Comparison of ENCODE assay signal across 23 cellular contexts in the genomic region with DNA sequence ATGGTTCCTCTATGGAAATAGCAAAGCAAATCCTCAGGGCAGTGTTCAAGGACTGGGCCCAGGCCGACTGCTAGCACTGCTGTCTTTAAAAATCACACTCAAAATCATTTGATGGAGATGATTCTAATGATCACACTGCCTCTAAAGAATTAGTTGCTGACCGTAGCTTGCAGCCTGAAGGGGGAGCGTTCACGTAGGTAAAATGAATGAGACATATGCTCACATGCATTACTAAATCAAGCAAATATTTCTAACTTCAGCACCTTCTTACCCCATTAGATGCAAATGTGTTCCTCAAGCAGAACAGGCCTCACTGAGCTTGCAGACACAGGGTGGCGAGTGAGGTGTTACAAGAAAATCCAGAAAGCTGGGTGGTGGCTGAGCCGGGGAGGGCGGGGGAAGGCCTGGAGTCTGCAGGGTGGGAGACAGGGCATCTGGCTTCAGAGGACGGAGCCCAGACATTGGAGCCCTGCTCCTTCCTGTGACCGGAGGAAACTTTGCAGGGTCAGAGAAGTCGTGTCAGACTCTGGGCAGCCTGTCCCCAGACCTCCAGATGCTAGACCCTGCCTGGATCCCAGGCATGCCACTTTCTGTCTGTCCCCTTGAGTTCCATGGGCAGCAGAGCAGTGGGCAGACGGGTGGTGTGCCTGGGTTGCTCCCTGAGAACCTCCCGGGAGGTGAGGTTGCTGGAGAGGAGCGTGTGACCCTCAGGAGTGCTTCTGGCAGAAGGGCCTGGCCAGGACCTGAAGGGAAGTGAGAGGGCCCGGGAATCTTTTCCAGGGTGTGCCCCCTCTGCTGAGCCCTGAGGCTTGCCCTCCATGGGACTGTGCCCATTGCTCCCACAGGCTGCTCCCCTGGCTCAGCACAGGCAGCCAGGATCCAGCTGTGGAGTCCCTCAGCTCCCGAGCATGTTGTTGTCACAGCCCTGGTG. TPM values are rescaled to one million over a fixed set of nuclear protein-coding genes. Genes with fewer than 3 reads are reported as not detected.
DNase-seq lines count a peak whose midpoint lies in the region; ATAC-seq, FAIRE-seq and TF ChIP-seq lines count a peak whose summit lies in the region.
"Had no signal": no experiment of that assay in that cellular context is flagged by ENCODE, and none has a peak within 500 bp of the region (broad histone marks: within the 10 kb centered on the region; RNA-seq: fewer than 3 reads in every experiment).

No MANE protein-coding gene starts in this region.

- no peak for TF ChIP-seq POLR2A in stomach (IDR thresholded peaks at IDR 0.05)

- DNase-seq in left ventricle myocardium inferior (no peak), left cardiac atrium (no peak), OCI-LY7 (ENCODE audit: low spot score) (peak; percentile 49), endodermal cell (no peak), stomach (peak; percentile 17), NCI-H1436 (lab: John Stamatoyannopoulos, UW) (no peak), kidney (no peak)
- DNase-seq: activated CD4-positive, alpha-beta T cell treated with anti-CD3 and anti-CD28 coated beads for 4 hours; activated effector memory CD4-positive, alpha-beta T cell treated with anti-CD3 and anti-CD28 coated beads, Interleukin-2, amount 50 U/mL, for 16 hours; CD4-positive, alpha-beta T cell; cerebellar nuclear complex; HCEC 1CT; midbrain; NCI-H1105; NCI-H774; stimulated activated naive CD4-positive, alpha-beta T cell treated with Interleukin-2 at 50 U/mL for 16 hours; transverse colon had no signal

- H3K27ac ChIP-seq in left ventricle myocardium inferior (replicated peaks) (peak overlapping the region; percentile 81), OCI-LY7 (ENCODE audit: low read depth, low read length, poor library complexity, severe bottlenecking) (no peak overlapping the region), endodermal cell (ENCODE audit: low read depth, low read length) (no peak overlapping the region), stomach (no peak overlapping the region), kidney (ENCODE audit: low read depth in 2 of 2, low read length in 2 of 2) (no peak overlapping the region)
- H3K27ac ChIP-seq: A549, KMS-11, transverse colon had no signal

- no peaks in the 10 kb centered on the region for H3K4me1 Mint-ChIP-seq in endodermal cell

- CTCF ChIA-PET in OCI-LY7 (lab: Charles Lee; ENCODE audit: unreplicated experiment), result interaction anchor here (0.6 kb wide), 1 partner anchor 607 kb away, joined by 3 read pairs; no protein-coding TSS in a partner anchor

- H3K9ac ChIP-seq in endodermal cell (ENCODE audit: extremely low read depth, low read length, poor library complexity, severe bottlenecking) (no peak overlapping the region), kidney (ENCODE audit: low read length in 2 of 2) (no peak overlapping the region)
- H3K9ac ChIP-seq: KMS-11 had no signal

- intact Hi-C loops in left ventricle myocardium inferior (cut with micrococcal nuclease) (no loop called here), left cardiac atrium (cut with DNase I) (no loop called here), OCI-LY7 (cut with micrococcal nuclease; ENCODE audit: unreplicated experiment) (no loop called here), stomach (cut with DNase I; ENCODE audit: low total_unique reads) (no loop called here), kidney (cut with DNase I) (no loop called here)

- WGBS in endodermal cell (ENCODE audit: insufficient coverage in 1 of 2, insufficient read length in 1 of 2), 2 experiments, result 87 to 90% methylated on average over 10 to 15 of the region's 15 CpGs
- 79 to 88% (median 83%) methylated on average over 12 to 15 of the region's 15 CpGs for whole genome bisulfite sequencing in stomach, 5 donors

- no peak overlapping the region for H3K27ac Mint-ChIP-seq in endodermal cell
- H3K27ac Mint-ChIP-seq: CD4-positive, alpha-beta T cell had no signal

- TF ChIP-seq CTCF in left ventricle myocardium inferior (IDR thresholded peaks at IDR 0.05; ENCODE audit: borderline replicate concordance) (no peak), OCI-LY7 (conservative IDR thresholded peaks at IDR 0.05; ENCODE audit: low read length) (peak; percentile 61; the same call in 1 of the 2 replicates), endodermal cell (conservative IDR thresholded peaks at IDR 0.05) (peak; percentile 25), stomach (IDR thresholded peaks at IDR 0.05) (no peak), kidney (IDR thresholded peaks at IDR 0.05; ENCODE audit: borderline replicate concordance, extremely low read depth, insufficient read depth) (no peak)

- no peak for TF ChIP-seq EP300 in stomach (IDR thresholded peaks at IDR 0.05)

- no peaks in the 10 kb centered on the region for H3K36me3 Mint-ChIP-seq in endodermal cell (ENCODE audit: low read depth)

- H3K27me3 ChIP-seq in left ventricle myocardium inferior (ENCODE audit: low read depth), result peaks cover 33% of the 10 kb centered on the region
- peaks cover 22% of the 10 kb centered on the region for H3K27me3 ChIP-seq in endodermal cell (ENCODE audit: control insufficient read depth, insufficient read depth, low read length, poor library complexity, severe bottlenecking)
- H3K27me3 ChIP-seq in stomach, result peaks cover 0 to 19% (median 6%) of the 10 kb centered on the region in 3 donors

- POLR2A ChIA-PET in OCI-LY7 (lab: Charles Lee), result interaction anchor here (1.0 kb wide), 1 partner anchor 204 kb away, joined by 3 read pairs; no protein-coding TSS in a partner anchor

- BruUV-seq in OCI-LY7 (replicated peaks; lab: Mats Ljungman, UMichigan), result no TSS peak

- no peaks in the 10 kb centered on the region for H3K79me2 ChIP-seq in OCI-LY7 (ENCODE audit: insufficient read depth, low read depth, low read length)

- no peak overlapping the region for H3K4me3 Mint-ChIP-seq in endodermal cell
- H3K4me3 Mint-ChIP-seq: CD4-positive, alpha-beta T cell; neural crest cell had no signal

- H2AFZ ChIP-seq in OCI-LY7 (ENCODE audit: low read length), result no peak overlapping the region

- H3K4me2 ChIP-seq in OCI-LY7 (ENCODE audit: low read length), result peak overlapping the region; percentile 20; the same call in 1 of the 2 replicates
- H3K4me2 ChIP-seq: A549, KMS-11 had no signal

- no peaks in the 10 kb centered on the region for H3K9me2 ChIP-seq in OCI-LY7 (ENCODE audit: insufficient read depth, low read length)

- H3K27me3 Mint-ChIP-seq in endodermal cell (ENCODE audit: insufficient read depth), result peaks cover 36% of the 10 kb centered on the region

- H3K4me3 ChIP-seq in left ventricle myocardium inferior (no peak overlapping the region), OCI-LY7 (ENCODE audit: low read depth, low read length, poor library complexity, severe bottlenecking) (no peak overlapping the region), endodermal cell (ENCODE audit: low read length) (no peak overlapping the region), stomach (no peak overlapping the region), kidney (ENCODE audit: low read length in 2 of 2) (no peak overlapping the region)
- H3K4me3 ChIP-seq: A549, transverse colon had no signal

- FAIRE-seq in kidney (lab: Jason Lieb, UNC), result no peak
- FAIRE-seq: A549, GM19239 had no signal

- no peaks in the 10 kb centered on the region for H3K36me3 ChIP-seq in left ventricle myocardium inferior
- H3K36me3 ChIP-seq in OCI-LY7 (ENCODE audit: insufficient read depth, low read length), result no peaks in the 10 kb centered on the region
- no peaks in the 10 kb centered on the region for H3K36me3 ChIP-seq in endodermal cell (ENCODE audit: control insufficient read depth, insufficient read depth, low read length)
- no peaks in the 10 kb centered on the region for H3K36me3 ChIP-seq in stomach
- no peaks in the 10 kb centered on the region for H3K36me3 ChIP-seq in kidney (ENCODE audit: control insufficient read depth in 1 of 2, insufficient read depth in 2 of 2, low read length in 2 of 2)
- H3K36me3 ChIP-seq: transverse colon had no signal

- no peaks in the 10 kb centered on the region for H3K9me3 Mint-ChIP-seq in endodermal cell
- H3K9me3 Mint-ChIP-seq: CD4-positive, alpha-beta T cell; neural crest cell had no signal

- H3K4me1 ChIP-seq in left ventricle myocardium inferior (peaks cover 16% of the 10 kb centered on the region), OCI-LY7 (ENCODE audit: insufficient read depth, low read length, poor library complexity, severe bottlenecking) (peaks cover 19% of the 10 kb centered on the region), endodermal cell (ENCODE audit: control insufficient read depth, insufficient read depth, low read length) (no peaks in the 10 kb centered on the region), stomach (peaks cover 0 to 5% (median 0%) of the 10 kb centered on the region in 4 donors), kidney (ENCODE audit: control insufficient read depth in 1 of 2, insufficient read depth in 1 of 2, low read depth in 1 of 2, low read length in 2 of 2) (no peaks in the 10 kb centered on the region)
- H3K4me1 ChIP-seq: A549, transverse colon had no signal

- no peaks in the 10 kb centered on the region for H4K20me1 ChIP-seq in OCI-LY7 (ENCODE audit: insufficient read depth, low read length)

- no peak for ATAC-seq in left cardiac atrium
- ATAC-seq in HG03520 (IDR thresholded peaks at IDR 0.05; ENCODE audit: unreplicated experiment), result no peak
- ATAC-seq: A549, Panc1 had no signal

- H3K9me3 ChIP-seq in left ventricle myocardium inferior (replicated peaks) (no peaks in the 10 kb centered on the region), OCI-LY7 (ENCODE audit: low read length) (no peaks in the 10 kb centered on the region), endodermal cell (ENCODE audit: control insufficient read depth, low read length) (no peaks in the 10 kb centered on the region), stomach (no peaks in the 10 kb centered on the region), kidney (ENCODE audit: control insufficient read depth in 1 of 2, low read length in 2 of 2) (no peaks in the 10 kb centered on the region)
- H3K9me3 ChIP-seq: A549, transverse colon had no signal

RNA-seq across cellular contexts. Expression of a gene that starts 7.1 kb away (rescaled TPM):
- total RNA-seq in left ventricle myocardium inferior (3.0 TPM), left cardiac atrium (1 to 10 TPM; 3.7 to 7.2 TPM), OCI-LY7 (2022) (not detected in 2 replicates), endodermal cell (under 1 TPM in 1 of 2 donors, not detected in 1; 0.84 TPM), stomach (1 to 10 TPM in 1 of 5 donors, not detected in 4; 2.9 TPM), kidney (not detected)
- not detected in 2 replicates for total RNA-seq in OCI-LY7 (2014; rRNA removed; shearing (Covaris generic))
- 13.3 TPM for polyA plus RNA-seq in endodermal cell (2013, experiment 1 of 2)
- polyA plus RNA-seq in endodermal cell (2013, experiment 2 of 2), result 7.0 TPM
- polyA plus RNA-seq in stomach (1 to 10 TPM in 1 of 3 donors, not detected in 2; 4.0 TPM), kidney (ENCODE audit: insufficient read depth, low read depth, low replicate concordance) (not detected)
- polyA plus RNA-seq: A549 had no signal

RNA-seq across cellular contexts. Expression of a gene that starts 28.3 kb away (rescaled TPM):
- 17.0 TPM for total RNA-seq in left ventricle myocardium inferior
- total RNA-seq in left cardiac atrium, result 10 to 100 TPM; 17.6 to 18.6 TPM
- total RNA-seq in OCI-LY7 (2014; rRNA removed; shearing (Covaris generic)), result 20.6 and 20.7 TPM in 2 replicates
- 20.2 and 21.9 TPM in 2 replicates for total RNA-seq in OCI-LY7 (2022)
- 10 to 100 TPM; 39.5 to 42.4 TPM for total RNA-seq in endodermal cell
- polyA plus RNA-seq in endodermal cell (2013, experiment 1 of 2), result 28.4 TPM
- 24.8 TPM for polyA plus RNA-seq in endodermal cell (2013, experiment 2 of 2)
- total RNA-seq in stomach, result 100 to 1,000 TPM in 1 of 5 donors, 10 to 100 TPM in 4; 17.7 to 124 (median 51.8) TPM
- 10 to 100 TPM; 10.4 to 17.2 (median 13.5) TPM for polyA plus RNA-seq in stomach
- total RNA-seq in kidney, result 47.7 TPM
- polyA plus RNA-seq in kidney (ENCODE audit: insufficient read depth, low read depth, low replicate concordance), result 12.3 TPM

Comparison
In these comparisons a context has a peak if more than half of its experiments do, and no peak if none do; other contexts are left out.
1. DNase-seq: peak in OCI-LY7 (single experiment) and stomach (single experiment); none in left ventricle myocardium inferior (single experiment), left cardiac atrium (single experiment), endodermal cell (single experiment), NCI-H1436 (single experiment) and kidney (single experiment).
2. CTCF ChIP-seq: peak in OCI-LY7 (single experiment) and endodermal cell (single experiment); none in left ventricle myocardium inferior (single experiment), stomach (0 of 7) and kidney (single experiment).